In the genomic region with DNA sequence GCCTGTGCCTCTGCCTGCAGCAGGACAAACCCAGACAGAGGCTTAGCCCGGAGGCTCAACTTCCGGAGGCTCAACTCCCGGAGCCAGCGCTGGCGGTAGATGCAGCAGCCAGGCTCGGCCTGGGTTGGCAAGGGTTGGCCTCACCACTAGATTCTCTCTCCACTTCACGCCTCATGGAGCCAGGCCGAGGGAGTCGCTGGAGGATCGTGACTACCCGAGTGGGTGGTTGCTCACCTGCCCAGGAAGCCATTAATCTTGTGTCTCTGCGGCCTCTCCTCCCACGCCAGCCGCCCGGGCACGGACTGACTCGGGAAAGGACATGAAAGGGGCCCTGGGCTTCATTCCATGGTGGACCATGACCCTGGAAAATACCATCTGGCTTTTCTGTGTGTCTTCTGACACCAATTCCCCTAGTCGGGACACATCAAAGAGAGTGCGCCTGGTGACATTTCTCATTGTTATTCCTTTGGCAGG, we compare ENCODE assay signal across 1 cellular context.
TF ChIP-seq lines count a peak whose summit lies in the region.

No MANE protein-coding gene starts in this region.

TF ChIP-seq in HepG2, 621 proteins besides CTCF, POLR2A, EP300 and RAD21 (continued from another document):
- TF ChIP-seq, protein P1, sequence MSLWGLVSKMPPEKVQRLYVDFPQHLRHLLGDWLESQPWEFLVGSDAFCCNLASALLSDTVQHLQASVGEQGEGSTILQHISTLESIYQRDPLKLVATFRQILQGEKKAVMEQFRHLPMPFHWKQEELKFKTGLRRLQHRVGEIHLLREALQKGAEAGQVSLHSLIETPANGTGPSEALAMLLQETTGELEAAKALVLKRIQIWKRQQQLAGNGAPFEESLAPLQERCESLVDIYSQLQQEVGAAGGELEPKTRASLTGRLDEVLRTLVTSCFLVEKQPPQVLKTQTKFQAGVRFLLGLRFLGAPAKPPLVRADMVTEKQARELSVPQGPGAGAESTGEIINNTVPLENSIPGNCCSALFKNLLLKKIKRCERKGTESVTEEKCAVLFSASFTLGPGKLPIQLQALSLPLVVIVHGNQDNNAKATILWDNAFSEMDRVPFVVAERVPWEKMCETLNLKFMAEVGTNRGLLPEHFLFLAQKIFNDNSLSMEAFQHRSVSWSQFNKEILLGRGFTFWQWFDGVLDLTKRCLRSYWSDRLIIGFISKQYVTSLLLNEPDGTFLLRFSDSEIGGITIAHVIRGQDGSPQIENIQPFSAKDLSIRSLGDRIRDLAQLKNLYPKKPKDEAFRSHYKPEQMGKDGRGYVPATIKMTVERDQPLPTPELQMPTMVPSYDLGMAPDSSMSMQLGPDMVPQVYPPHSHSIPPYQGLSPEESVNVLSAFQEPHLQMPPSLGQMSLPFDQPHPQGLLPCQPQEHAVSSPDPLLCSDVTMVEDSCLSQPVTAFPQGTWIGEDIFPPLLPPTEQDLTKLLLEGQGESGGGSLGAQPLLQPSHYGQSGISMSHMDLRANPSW (CRISPR knock-in tag; IDR thresholded peaks at IDR 0.05; ENCODE audit: borderline replicate concordance), result no peak
- peak; percentile 89 for TF ChIP-seq HOXA5 (CRISPR knock-in tag; IDR thresholded peaks at IDR 0.05)
